Comparison of ENCODE assay signal across 1 cellular context in the genomic region with DNA sequence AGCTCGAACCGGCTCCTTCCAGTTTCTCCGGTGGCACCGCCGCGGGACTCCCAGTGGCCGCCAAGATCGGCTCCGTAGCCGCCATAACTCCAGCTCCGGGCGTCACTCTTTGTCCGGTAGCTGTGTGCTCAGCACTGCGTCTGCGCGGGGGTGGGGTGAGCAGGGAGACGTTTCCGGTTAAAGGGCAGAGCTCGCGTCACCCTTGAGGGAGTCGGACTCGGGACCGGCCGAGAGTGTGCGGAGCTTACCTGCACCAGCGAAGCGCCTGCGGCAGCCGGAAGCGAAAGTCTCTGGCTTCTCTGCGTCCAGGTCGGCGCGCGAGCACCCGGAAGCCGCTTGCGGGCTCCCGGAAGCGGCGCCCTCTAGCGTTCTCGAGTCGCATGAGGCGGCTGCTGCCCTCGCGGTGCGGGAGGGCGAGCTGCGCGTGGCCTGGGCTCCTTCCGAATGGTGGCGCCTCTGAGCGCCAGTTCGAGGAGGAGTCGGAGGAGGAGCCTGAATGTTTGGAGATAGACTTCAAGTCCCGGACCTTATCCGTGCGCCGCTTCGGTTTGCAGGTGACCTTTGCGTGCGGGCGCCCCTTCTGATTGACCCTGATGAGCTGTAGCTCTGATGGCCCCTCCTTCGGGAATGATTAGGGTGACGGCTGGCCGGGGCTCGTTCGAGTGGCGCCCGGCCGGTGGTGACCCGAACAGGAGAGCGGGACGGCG.
TF ChIP-seq lines count a peak whose summit lies in the region.

A gene (minus strand): TSS at position 303 of the 707 bp plus-strand sequence. CDS start 218 bp downstream, at position 85.

TF ChIP-seq in HepG2, 621 proteins besides CTCF, POLR2A, EP300 and RAD21 (continued from another document and continues in another):
- TF ChIP-seq MED13 (CRISPR knock-in tag; IDR thresholded peaks at IDR 0.05) (peak; percentile 86; the same call in 1 of the 2 replicates), RARA (CRISPR knock-in tag; IDR thresholded peaks at IDR 0.05) (peak; percentile 71), CBFB (CRISPR knock-in tag; IDR thresholded peaks at IDR 0.05) (peak; percentile 95), XBP1 (CRISPR knock-in tag; IDR thresholded peaks at IDR 0.05) (peak; percentile 66; the same call in 1 of the 2 replicates), ERF (CRISPR knock-in tag; IDR thresholded peaks at IDR 0.05) (peak; percentile 99), ZNF615 (CRISPR knock-in tag; IDR thresholded peaks at IDR 0.05; ENCODE audit: borderline replicate concordance) (no peak), ELF4 (CRISPR knock-in tag; IDR thresholded peaks at IDR 0.05; ENCODE audit: borderline replicate concordance) (peak; percentile 93), PRPF4 (IDR thresholded peaks at IDR 0.05; ENCODE audit: low read depth, low read length, poor library complexity, severe bottlenecking) (no peak), ELF1 (CRISPR knock-in tag; IDR thresholded peaks at IDR 0.05) (peak; percentile 98), ZNF546 (CRISPR knock-in tag; conservative IDR thresholded peaks at IDR 0.05) (peak; percentile 76), IRX3 (CRISPR knock-in tag; IDR thresholded peaks at IDR 0.05; ENCODE audit: borderline replicate concordance, low read depth) (peak; percentile 88), DPF2 (CRISPR knock-in tag; IDR thresholded peaks at IDR 0.05; ENCODE audit: borderline replicate concordance, low read depth) (peak; percentile 20; the same call in 1 of the 2 replicates), TBP (CRISPR knock-in tag; IDR thresholded peaks at IDR 0.05) (peak; percentile 76; the same call in 1 of the 2 replicates), ZNF282 (IDR thresholded peaks at IDR 0.05; ENCODE audit: partially characterized antibody) (no peak), RBM39 (IDR thresholded peaks at IDR 0.05; ENCODE audit: low read depth, low read length, poor library complexity, severe bottlenecking) (peak; percentile 94), PAWR (CRISPR knock-in tag; IDR thresholded peaks at IDR 0.05; ENCODE audit: borderline replicate concordance) (peak; percentile 96), CENPT (CRISPR knock-in tag; IDR thresholded peaks at IDR 0.05; ENCODE audit: low read depth) (peak; percentile 75), ZNF44 (CRISPR knock-in tag; IDR thresholded peaks at IDR 0.05) (peak; percentile 99), ZNF782 (CRISPR knock-in tag; IDR thresholded peaks at IDR 0.05; ENCODE audit: borderline replicate concordance) (no peak; the same call in none of the 2 replicates), TP53 (CRISPR knock-in tag; conservative IDR thresholded peaks at IDR 0.05) (peak; percentile 85), SALL1 (CRISPR knock-in tag; IDR thresholded peaks at IDR 0.05) (peak; percentile 96), TCF12 (IDR thresholded peaks at IDR 0.05) (no peak), TCF12 (CRISPR knock-in tag; IDR thresholded peaks at IDR 0.05) (peak; percentile 93), ZNF251 (CRISPR knock-in tag; IDR thresholded peaks at IDR 0.05) (peak; percentile 98), EHMT2 (IDR thresholded peaks at IDR 0.05; ENCODE audit: borderline replicate concordance, low read depth, low read length) (0 out of 2 replicates have a peak, but pooled peaks have one; percentile 5), TEAD2 (CRISPR knock-in tag; IDR thresholded peaks at IDR 0.05) (peak; percentile 58; the same call in 1 of the 2 replicates), ZMYM4 (CRISPR knock-in tag; IDR thresholded peaks at IDR 0.05) (peak; percentile 98), FOSL1 (CRISPR knock-in tag; IDR thresholded peaks at IDR 0.05; ENCODE audit: borderline replicate concordance) (no peak), AGO2 (optimal IDR thresholded peaks at IDR 0.05; ENCODE audit: low read depth, low read length) (no peak), KLF13 (CRISPR knock-in tag; IDR thresholded peaks at IDR 0.05) (no peak), ZNF713 (CRISPR knock-in tag; IDR thresholded peaks at IDR 0.05) (no peak), ZFP36L1 (CRISPR knock-in tag; IDR thresholded peaks at IDR 0.05) (peak; percentile 98), RBM22 (optimal IDR thresholded peaks at IDR 0.05; ENCODE audit: low read length) (no peak), SCMH1 (CRISPR knock-in tag; IDR thresholded peaks at IDR 0.05; ENCODE audit: borderline replicate concordance) (no peak), SATB2 (CRISPR knock-in tag; IDR thresholded peaks at IDR 0.05) (peak; percentile 71; the same call in 1 of the 2 replicates), NFE2L2 (IDR thresholded peaks at IDR 0.05; ENCODE audit: low read length) (0 out of 2 replicates have a peak, but pooled peaks have one; percentile 8), NR2F6 (IDR thresholded peaks at IDR 0.05) (peak; percentile 83), NR2F6 (CRISPR knock-in tag; IDR thresholded peaks at IDR 0.05) (peak; percentile 85), ZNF678 (CRISPR knock-in tag; IDR thresholded peaks at IDR 0.05) (no peak; the same call in none of the 2 replicates)
- TF ChIP-seq, protein P1, sequence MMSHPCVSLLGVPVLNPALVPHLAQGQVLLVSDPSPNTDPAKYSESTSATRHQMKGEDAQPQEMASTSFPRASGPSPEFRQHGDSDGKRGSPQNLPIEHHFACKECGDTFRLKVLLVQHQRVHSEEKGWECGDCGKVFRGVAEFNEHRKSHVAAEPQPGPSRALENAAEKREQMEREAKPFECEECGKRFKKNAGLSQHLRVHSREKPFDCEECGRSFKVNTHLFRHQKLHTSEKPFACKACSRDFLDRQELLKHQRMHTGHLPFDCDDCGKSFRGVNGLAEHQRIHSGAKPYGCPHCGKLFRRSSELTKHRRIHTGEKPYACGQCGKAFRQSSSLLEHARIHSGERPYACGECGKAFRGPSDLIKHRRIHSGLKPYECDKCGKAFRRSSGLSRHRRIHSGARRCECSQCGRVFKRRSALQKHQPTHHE (CRISPR knock-in tag; IDR thresholded peaks at IDR 0.05; ENCODE audit: borderline replicate concordance), result peak; percentile 99
- TF ChIP-seq, protein P2, sequence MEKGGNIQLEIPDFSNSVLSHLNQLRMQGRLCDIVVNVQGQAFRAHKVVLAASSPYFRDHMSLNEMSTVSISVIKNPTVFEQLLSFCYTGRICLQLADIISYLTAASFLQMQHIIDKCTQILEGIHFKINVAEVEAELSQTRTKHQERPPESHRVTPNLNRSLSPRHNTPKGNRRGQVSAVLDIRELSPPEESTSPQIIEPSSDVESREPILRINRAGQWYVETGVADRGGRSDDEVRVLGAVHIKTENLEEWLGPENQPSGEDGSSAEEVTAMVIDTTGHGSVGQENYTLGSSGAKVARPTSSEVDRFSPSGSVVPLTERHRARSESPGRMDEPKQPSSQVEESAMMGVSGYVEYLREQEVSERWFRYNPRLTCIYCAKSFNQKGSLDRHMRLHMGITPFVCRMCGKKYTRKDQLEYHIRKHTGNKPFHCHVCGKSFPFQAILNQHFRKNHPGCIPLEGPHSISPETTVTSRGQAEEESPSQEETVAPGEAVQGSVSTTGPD (CRISPR knock-in tag; IDR thresholded peaks at IDR 0.05), result peak; percentile 83
- TF ChIP-seq, protein P3, sequence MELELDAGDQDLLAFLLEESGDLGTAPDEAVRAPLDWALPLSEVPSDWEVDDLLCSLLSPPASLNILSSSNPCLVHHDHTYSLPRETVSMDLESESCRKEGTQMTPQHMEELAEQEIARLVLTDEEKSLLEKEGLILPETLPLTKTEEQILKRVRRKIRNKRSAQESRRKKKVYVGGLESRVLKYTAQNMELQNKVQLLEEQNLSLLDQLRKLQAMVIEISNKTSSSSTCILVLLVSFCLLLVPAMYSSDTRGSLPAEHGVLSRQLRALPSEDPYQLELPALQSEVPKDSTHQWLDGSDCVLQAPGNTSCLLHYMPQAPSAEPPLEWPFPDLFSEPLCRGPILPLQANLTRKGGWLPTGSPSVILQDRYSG (CRISPR knock-in tag; IDR thresholded peaks at IDR 0.05), result no peak
- TF ChIP-seq, protein P4, sequence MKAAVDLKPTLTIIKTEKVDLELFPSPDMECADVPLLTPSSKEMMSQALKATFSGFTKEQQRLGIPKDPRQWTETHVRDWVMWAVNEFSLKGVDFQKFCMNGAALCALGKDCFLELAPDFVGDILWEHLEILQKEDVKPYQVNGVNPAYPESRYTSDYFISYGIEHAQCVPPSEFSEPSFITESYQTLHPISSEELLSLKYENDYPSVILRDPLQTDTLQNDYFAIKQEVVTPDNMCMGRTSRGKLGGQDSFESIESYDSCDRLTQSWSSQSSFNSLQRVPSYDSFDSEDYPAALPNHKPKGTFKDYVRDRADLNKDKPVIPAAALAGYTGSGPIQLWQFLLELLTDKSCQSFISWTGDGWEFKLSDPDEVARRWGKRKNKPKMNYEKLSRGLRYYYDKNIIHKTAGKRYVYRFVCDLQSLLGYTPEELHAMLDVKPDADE (CRISPR knock-in tag; IDR thresholded peaks at IDR 0.05), result peak; percentile 87; the same call in 1 of the 2 replicates
- TF ChIP-seq, protein P5, sequence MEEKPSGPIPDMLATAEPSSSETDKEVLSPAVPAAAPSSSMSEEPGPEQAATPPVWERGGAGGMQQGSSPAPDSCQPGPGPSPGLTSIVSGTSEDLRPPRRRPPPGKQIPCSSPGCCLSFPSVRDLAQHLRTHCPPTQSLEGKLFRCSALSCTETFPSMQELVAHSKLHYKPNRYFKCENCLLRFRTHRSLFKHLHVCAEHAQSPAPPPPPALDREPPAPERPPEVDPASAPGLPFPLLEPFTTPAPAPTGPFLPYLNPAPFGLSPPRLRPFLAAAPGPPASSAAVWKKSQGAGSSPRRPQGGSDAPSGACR (CRISPR knock-in tag; IDR thresholded peaks at IDR 0.05), result peak; percentile 100
- TF ChIP-seq, protein P6, sequence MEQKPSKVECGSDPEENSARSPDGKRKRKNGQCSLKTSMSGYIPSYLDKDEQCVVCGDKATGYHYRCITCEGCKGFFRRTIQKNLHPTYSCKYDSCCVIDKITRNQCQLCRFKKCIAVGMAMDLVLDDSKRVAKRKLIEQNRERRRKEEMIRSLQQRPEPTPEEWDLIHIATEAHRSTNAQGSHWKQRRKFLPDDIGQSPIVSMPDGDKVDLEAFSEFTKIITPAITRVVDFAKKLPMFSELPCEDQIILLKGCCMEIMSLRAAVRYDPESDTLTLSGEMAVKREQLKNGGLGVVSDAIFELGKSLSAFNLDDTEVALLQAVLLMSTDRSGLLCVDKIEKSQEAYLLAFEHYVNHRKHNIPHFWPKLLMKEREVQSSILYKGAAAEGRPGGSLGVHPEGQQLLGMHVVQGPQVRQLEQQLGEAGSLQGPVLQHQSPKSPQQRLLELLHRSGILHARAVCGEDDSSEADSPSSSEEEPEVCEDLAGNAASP (CRISPR knock-in tag; IDR thresholded peaks at IDR 0.05; ENCODE audit: borderline replicate concordance), result peak; percentile 89
- TF ChIP-seq, protein P7, sequence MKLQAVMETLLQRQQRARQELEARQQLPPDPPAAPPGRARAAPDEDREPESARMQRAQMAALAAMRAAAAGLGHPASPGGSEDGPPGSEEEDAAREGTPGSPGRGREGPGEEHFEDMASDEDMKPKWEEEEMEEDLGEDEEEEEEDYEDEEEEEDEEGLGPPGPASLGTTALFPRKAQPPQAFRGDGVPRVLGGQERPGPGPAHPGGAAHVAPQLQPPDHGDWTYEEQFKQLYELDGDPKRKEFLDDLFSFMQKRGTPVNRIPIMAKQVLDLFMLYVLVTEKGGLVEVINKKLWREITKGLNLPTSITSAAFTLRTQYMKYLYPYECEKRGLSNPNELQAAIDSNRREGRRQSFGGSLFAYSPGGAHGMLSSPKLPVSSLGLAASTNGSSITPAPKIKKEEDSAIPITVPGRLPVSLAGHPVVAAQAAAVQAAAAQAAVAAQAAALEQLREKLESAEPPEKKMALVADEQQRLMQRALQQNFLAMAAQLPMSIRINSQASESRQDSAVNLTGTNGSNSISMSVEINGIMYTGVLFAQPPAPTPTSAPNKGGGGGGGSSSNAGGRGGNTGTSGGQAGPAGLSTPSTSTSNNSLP (IDR thresholded peaks at IDR 0.05; ENCODE audit: low read depth, low read length), result peak; percentile 83
- TF ChIP-seq, protein P8, sequence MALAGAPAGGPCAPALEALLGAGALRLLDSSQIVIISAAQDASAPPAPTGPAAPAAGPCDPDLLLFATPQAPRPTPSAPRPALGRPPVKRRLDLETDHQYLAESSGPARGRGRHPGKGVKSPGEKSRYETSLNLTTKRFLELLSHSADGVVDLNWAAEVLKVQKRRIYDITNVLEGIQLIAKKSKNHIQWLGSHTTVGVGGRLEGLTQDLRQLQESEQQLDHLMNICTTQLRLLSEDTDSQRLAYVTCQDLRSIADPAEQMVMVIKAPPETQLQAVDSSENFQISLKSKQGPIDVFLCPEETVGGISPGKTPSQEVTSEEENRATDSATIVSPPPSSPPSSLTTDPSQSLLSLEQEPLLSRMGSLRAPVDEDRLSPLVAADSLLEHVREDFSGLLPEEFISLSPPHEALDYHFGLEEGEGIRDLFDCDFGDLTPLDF (CRISPR knock-in tag; IDR thresholded peaks at IDR 0.05), result peak; percentile 94
- TF ChIP-seq, protein P9, sequence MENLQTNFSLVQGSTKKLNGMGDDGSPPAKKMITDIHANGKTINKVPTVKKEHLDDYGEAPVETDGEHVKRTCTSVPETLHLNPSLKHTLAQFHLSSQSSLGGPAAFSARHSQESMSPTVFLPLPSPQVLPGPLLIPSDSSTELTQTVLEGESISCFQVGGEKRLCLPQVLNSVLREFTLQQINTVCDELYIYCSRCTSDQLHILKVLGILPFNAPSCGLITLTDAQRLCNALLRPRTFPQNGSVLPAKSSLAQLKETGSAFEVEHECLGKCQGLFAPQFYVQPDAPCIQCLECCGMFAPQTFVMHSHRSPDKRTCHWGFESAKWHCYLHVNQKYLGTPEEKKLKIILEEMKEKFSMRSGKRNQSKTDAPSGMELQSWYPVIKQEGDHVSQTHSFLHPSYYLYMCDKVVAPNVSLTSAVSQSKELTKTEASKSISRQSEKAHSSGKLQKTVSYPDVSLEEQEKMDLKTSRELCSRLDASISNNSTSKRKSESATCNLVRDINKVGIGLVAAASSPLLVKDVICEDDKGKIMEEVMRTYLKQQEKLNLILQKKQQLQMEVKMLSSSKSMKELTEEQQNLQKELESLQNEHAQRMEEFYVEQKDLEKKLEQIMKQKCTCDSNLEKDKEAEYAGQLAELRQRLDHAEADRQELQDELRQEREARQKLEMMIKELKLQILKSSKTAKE (CRISPR knock-in tag; IDR thresholded peaks at IDR 0.05; ENCODE audit: borderline replicate concordance), result peak; percentile 85
- TF ChIP-seq, protein P10, sequence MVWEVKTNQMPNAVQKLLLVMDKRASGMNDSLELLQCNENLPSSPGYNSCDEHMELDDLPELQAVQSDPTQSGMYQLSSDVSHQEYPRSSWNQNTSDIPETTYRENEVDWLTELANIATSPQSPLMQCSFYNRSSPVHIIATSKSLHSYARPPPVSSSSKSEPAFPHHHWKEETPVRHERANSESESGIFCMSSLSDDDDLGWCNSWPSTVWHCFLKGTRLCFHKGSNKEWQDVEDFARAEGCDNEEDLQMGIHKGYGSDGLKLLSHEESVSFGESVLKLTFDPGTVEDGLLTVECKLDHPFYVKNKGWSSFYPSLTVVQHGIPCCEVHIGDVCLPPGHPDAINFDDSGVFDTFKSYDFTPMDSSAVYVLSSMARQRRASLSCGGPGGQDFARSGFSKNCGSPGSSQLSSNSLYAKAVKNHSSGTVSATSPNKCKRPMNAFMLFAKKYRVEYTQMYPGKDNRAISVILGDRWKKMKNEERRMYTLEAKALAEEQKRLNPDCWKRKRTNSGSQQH (CRISPR knock-in tag; IDR thresholded peaks at IDR 0.05; ENCODE audit: low read depth), result peak; percentile 36; the same call in 1 of the 2 replicates
- TF ChIP-seq, protein P11, sequence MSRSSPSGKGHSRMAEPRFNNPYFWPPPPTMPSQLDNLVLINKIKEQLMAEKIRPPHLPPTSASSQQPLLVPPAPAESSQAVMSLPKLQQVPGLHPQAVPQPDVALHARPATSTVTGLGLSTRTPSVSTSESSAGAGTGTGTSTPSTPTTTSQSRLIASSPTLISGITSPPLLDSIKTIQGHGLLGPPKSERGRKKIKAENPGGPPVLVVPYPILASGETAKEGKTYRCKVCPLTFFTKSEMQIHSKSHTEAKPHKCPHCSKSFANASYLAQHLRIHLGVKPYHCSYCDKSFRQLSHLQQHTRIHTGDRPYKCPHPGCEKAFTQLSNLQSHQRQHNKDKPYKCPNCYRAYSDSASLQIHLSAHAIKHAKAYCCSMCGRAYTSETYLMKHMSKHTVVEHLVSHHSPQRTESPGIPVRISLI (CRISPR knock-in tag; IDR thresholded peaks at IDR 0.05; ENCODE audit: borderline replicate concordance), result peak; percentile 62; the same call in 1 of the 2 replicates
